20 cellular contexts compared by ENCODE assay signal in the genomic region with DNA sequence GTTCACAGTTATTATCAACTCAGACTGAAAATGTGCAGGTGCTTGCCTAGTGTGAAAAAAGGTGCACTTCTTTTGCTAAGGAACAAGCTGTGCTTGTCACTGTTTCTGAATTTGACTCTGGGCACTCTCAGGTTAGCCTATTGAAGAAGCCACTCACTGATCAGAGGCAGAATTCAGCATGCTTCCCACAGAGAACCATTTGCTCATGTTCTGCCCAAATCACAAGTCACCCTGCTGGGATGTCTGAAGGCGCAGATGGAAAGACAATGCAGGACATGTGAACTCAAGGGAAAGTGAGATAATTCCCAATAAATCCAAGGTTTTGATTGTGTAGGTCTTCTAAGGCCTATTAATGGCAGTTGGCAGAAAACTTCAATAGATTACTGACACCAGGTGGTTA. TPM values are rescaled to one million over a fixed set of nuclear protein-coding genes. Genes with fewer than 3 reads are reported as not detected.
DNase-seq lines count a peak whose midpoint lies in the region; ATAC-seq and TF ChIP-seq lines count a peak whose summit lies in the region.
"Had no signal": no experiment of that assay in that cellular context is flagged by ENCODE, and none has a peak within 500 bp of the region (broad histone marks: within the 10 kb centered on the region; RNA-seq: fewer than 3 reads in every experiment).

No MANE protein-coding gene starts in this region.

- no peaks in the 10 kb centered on the region for H3K27me3 ChIP-seq in thoracic aorta (replicated peaks; ENCODE audit: insufficient read depth)
- H3K27me3 ChIP-seq in right lobe of liver: no peaks in the 10 kb centered on the region

- TF ChIP-seq POLR2A in right lobe of liver (IDR thresholded peaks at IDR 0.05): no peak

- H3K36me3 Mint-ChIP-seq in mesothelial cell of epicardium: no peaks in the 10 kb centered on the region
- no peaks in the 10 kb centered on the region for H3K36me3 Mint-ChIP-seq in stimulated activated memory B cell treated with anti-CD40 and anti-IgM and Interleukin-4, amounts not matched to agents 10 μg/mL and 1 μg/mL and 100 μg/mL, for 72 hours

- H3K27ac ChIP-seq in thoracic aorta (peak overlapping the region; percentile 2 to 6), right lobe of liver (no peak overlapping the region)
- H3K27ac ChIP-seq: 22Rv1, SK-N-MC had no signal

- intact Hi-C loops in right lobe of liver (cut with DNase I): no loop called here

- H3K9me3 ChIP-seq in thoracic aorta (no peaks in the 10 kb centered on the region), right lobe of liver (no peaks in the 10 kb centered on the region)

- no CpG with 5 or more reads among the region's 1 CpG for WGBS in right lobe of liver (ENCODE audit: insufficient coverage, low coverage, low lambda C conversion rate, missing lambda C conversion rate)

- H3K27ac Mint-ChIP-seq in mesothelial cell of epicardium: peak overlapping the region; percentile 15
- no peak overlapping the region for H3K27ac Mint-ChIP-seq in stimulated activated memory B cell treated with anti-CD40 and anti-IgM and Interleukin-4, amounts not matched to agents 10 μg/mL and 1 μg/mL and 100 μg/mL, for 72 hours
- H3K27ac Mint-ChIP-seq: B cell had no signal

- H3K36me3 ChIP-seq in thoracic aorta (no peaks in the 10 kb centered on the region), right lobe of liver (no peaks in the 10 kb centered on the region)

- DNase-seq in NCI-H2227 (lab: John Stamatoyannopoulos, UW; ENCODE audit: unreplicated experiment) (peak; percentile 6), NCI-H2227 treated with DMSO at 0.1 percent for 48 hours (lab: John Stamatoyannopoulos, UW) (no peak), cerebellum (ENCODE audit: low spot score) (peak; percentile 36), mesothelial cell of epicardium (ENCODE audit: low spot score in 2 of 2, unreplicated experiment in 2 of 2) (no peak), thoracic aorta (ENCODE audit: low spot score) (no peak), right lobe of liver (no peak)
- DNase-seq: Calu3, DMS79 treated with DMSO at 0.1 percent for 48 hours, H7, KBM-7, NCI-H1105 treated with DMSO at 0.1 percent for 48 hours, NCI-H146, NCI-H2029, NCI-H510A, SIG-M5 had no signal

- H3K4me3 ChIP-seq in thoracic aorta (no peak overlapping the region), right lobe of liver (no peak overlapping the region)
- H3K4me3 ChIP-seq: SK-N-MC had no signal

- H3K4me1 ChIP-seq in thoracic aorta (ENCODE audit: control insufficient read depth in 1 of 2, low read depth in 2 of 2) (peaks cover 9 to 40% of the 10 kb centered on the region in 2 donors), right lobe of liver (no peaks in the 10 kb centered on the region)

- peaks cover 53% of the 10 kb centered on the region for H3K4me1 Mint-ChIP-seq in mesothelial cell of epicardium
- peaks cover 12% of the 10 kb centered on the region for H3K4me1 Mint-ChIP-seq in stimulated activated memory B cell treated with anti-CD40 and anti-IgM and Interleukin-4, amounts not matched to agents 10 μg/mL and 1 μg/mL and 100 μg/mL, for 72 hours

- TF ChIP-seq CTCF in mesothelial cell of epicardium (IDR thresholded peaks at IDR 0.05; ENCODE audit: unreplicated experiment) (no peak), thoracic aorta (IDR thresholded peaks at IDR 0.05) (no peak), right lobe of liver (IDR thresholded peaks at IDR 0.05) (no peak)

- no peak overlapping the region for H3K4me3 Mint-ChIP-seq in mesothelial cell of epicardium
- H3K4me3 Mint-ChIP-seq in stimulated activated memory B cell treated with anti-CD40 and anti-IgM and Interleukin-4, amounts not matched to agents 10 μg/mL and 1 μg/mL and 100 μg/mL, for 72 hours: no peak overlapping the region
- H3K4me3 Mint-ChIP-seq: B cell had no signal

- ATAC-seq in thoracic aorta (ENCODE audit: insufficient number of reproducible peaks, low FRiP score, low read depth) (no peak), GM18909 (IDR thresholded peaks at IDR 0.05; ENCODE audit: poor library complexity, unreplicated experiment) (no peak), right lobe of liver (no peak)
- ATAC-seq in stimulated activated memory B cell treated with anti-CD40 and anti-IgM and Interleukin-4, amounts not matched to agents 10 μg/mL and 1 μg/mL and 100 μg/mL, for 72 hours: no peak

- H3K27me3 Mint-ChIP-seq in mesothelial cell of epicardium (ENCODE audit: low read depth): no peaks in the 10 kb centered on the region
- no peaks in the 10 kb centered on the region for H3K27me3 Mint-ChIP-seq in stimulated activated memory B cell treated with anti-CD40 and anti-IgM and Interleukin-4, amounts not matched to agents 10 μg/mL and 1 μg/mL and 100 μg/mL, for 72 hours

- H3K9me3 Mint-ChIP-seq in mesothelial cell of epicardium: no peaks in the 10 kb centered on the region
- H3K9me3 Mint-ChIP-seq in stimulated activated memory B cell treated with anti-CD40 and anti-IgM and Interleukin-4, amounts not matched to agents 10 μg/mL and 1 μg/mL and 100 μg/mL, for 72 hours: no peaks in the 10 kb centered on the region

RNA-seq across cellular contexts. Expression of gene CSTF2T, which starts 47.8 kb away (rescaled TPM):
- 32.0 TPM for total RNA-seq in cerebellum
- 23.3 to 23.9 TPM (median 23.8 TPM) in 3 replicates for total RNA-seq in mesothelial cell of epicardium
- 10 to 100 TPM; 24.6 to 39.9 TPM for total RNA-seq in thoracic aorta
- total RNA-seq in right lobe of liver: 10 to 100 TPM in 2 of 6 experiments, 1 to 10 TPM in 4; 8.0 to 12.3 (median 8.9) TPM

Comparison
In these comparisons a context has a peak if more than half of its experiments do, and no peak if none do; other contexts are left out.
1. DNase-seq: peak in NCI-H2227 (single experiment) and cerebellum (single experiment); none in NCI-H2227 treated with DMSO at 0.1 percent for 48 hours (single experiment), mesothelial cell of epicardium (0 of 2), thoracic aorta (single experiment) and right lobe of liver (0 of 3).
2. H3K27ac ChIP-seq: peak in thoracic aorta (2 of 2); none in right lobe of liver (0 of 3).